ENCODE assay signal across 1 cellular context in the genomic region with DNA sequence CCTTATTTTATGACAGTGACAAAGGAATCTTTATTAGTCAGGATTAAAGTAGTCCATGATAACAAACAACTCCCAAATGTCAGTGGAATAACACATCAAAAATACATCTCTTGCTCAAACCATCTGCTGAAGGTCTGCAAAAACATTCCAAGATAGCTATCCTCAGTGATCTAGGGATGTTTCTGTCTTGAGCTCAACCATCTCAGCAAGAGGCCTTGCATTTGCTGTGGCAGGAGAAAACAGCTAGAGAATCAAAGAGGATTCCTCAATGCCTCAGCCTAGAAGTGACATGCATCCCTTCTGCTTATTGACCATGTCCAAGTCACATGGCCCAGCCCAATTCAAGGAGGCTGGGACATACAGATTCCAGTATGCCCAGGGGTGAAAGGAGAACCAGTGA.
TF ChIP-seq lines count a peak whose summit lies in the region.

No MANE protein-coding gene starts in this region.

TF ChIP-seq in A549, 52 proteins besides CTCF, POLR2A, EP300 and RAD21 (continued from another document):
- no peak for TF ChIP-seq PBX3 (IDR thresholded peaks at IDR 0.05)
